ENCODE assay signal across 26 cellular contexts in genomic region chr15:94002026-94002425, GRCh38.
"Had no signal": no experiment of that assay in that cellular context is flagged by ENCODE, and none has a peak within 500 bp of the region (broad histone marks: within the 10 kb centered on the region; RNA-seq: fewer than 3 reads in every experiment).

No MANE protein-coding gene starts in this region.

- H3K27ac ChIP-seq: foreskin keratinocyte, hepatocyte, pancreas, prostate gland, thyroid gland, upper lobe of right lung had no signal

- H3K9me3 ChIP-seq: pancreas, prostate gland, sigmoid colon, thyroid gland, upper lobe of right lung had no signal

- H3K79me2 ChIP-seq: hepatocyte had no signal

- H3K4me2 ChIP-seq: hepatocyte, smooth muscle cell had no signal

- DNase-seq: activated CD4-positive, alpha-beta T cell treated with anti-CD3 and anti-CD28 coated beads, Interleukin-2, amount 10 ng/mL, durations not matched to agents 7 days and 5 days; activated CD4-positive, CD25-positive, alpha-beta regulatory T cell treated with anti-CD3 and anti-CD28 coated beads, Interleukin-2, amount 50 U/mL, for 72 hours; activated CD8-positive, alpha-beta T cell treated with anti-CD3 and anti-CD28 coated beads for 36 hours; activated naive CD8-positive, alpha-beta T cell treated with anti-CD3 and anti-CD28 coated beads, Interleukin-2, amount 50 U/mL, for 24 hours; activated T-cell treated with anti-CD3 and anti-CD28 coated beads, Interleukin-2, amount 50 U/mL, for 4 hours; amygdala; central memory CD4-positive, alpha-beta T cell; endodermal cell; foreskin keratinocyte; islet precursor cell; mammary epithelial cell; midbrain; naive thymus-derived CD4-positive, alpha-beta T cell; nucleus accumbens; pancreas; sigmoid colon; stimulated activated CD4-positive, alpha-beta T cell treated with anti-CD3 and anti-CD28 coated beads, Interleukin-1b, Interleukin-23, amount 100 ng/mL, for 48 hours; stimulated activated CD4-positive, alpha-beta T cell treated with anti-CD3 and anti-CD28 coated beads, Interleukin-4, amount 100 ng/mL, for 4 hours; stimulated activated CD8-positive, alpha-beta memory T cell treated with anti-CD3 and anti-CD28 coated beads, Interleukin-4, amount 100 ng/mL, for 48 hours; stimulated activated naive CD8-positive, alpha-beta T cell treated with anti-CD3 and anti-CD28 coated beads, Interleukin-15, amount 100 ng/mL, for 72 hours; T-helper 9 cell; thyroid gland; upper lobe of right lung had no signal

- H2AFZ ChIP-seq: hepatocyte had no signal

- H3K4me1 ChIP-seq: foreskin keratinocyte, pancreas, prostate gland, thyroid gland, upper lobe of right lung had no signal

- H3K36me3 ChIP-seq: pancreas, prostate gland, sigmoid colon, thyroid gland, upper lobe of right lung had no signal

- H3K27me3 ChIP-seq: foreskin keratinocyte, hepatocyte, sigmoid colon, thyroid gland, upper lobe of right lung had no signal

- H3K4me3 ChIP-seq: hepatocyte, pancreas, prostate gland, sigmoid colon, smooth muscle cell, thyroid gland, upper lobe of right lung had no signal
